Comparison of ENCODE assay signal across 22 cellular contexts in genomic region chr18:3889803-3890202, GRCh38.
DNase-seq lines count a peak whose midpoint lies in the region; ATAC-seq, FAIRE-seq and TF ChIP-seq lines count a peak whose summit lies in the region.
"Had no signal": no experiment of that assay in that cellular context is flagged by ENCODE, and none has a peak within 500 bp of the region (broad histone marks: within the 10 kb centered on the region; RNA-seq: fewer than 3 reads in every experiment).

No MANE protein-coding gene starts in this region.

- H3K9ac ChIP-seq in GM12878 (ENCODE audit: control insufficient read depth, insufficient read depth, low read length) (no peak overlapping the region), mesenchymal stem cell (ENCODE audit: low read length) (peak overlapping the region; percentile 73)

- no peaks in the 10 kb centered on the region for H3K79me2 ChIP-seq in GM12878 (ENCODE audit: control insufficient read depth, insufficient read depth, low read length)

- H3K4me2 ChIP-seq in GM12878 (ENCODE audit: control insufficient read depth, insufficient read depth): no peak overlapping the region
- H3K4me2 ChIP-seq in mesenchymal stem cell (ENCODE audit: low read length, poor library complexity, severe bottlenecking): no peak overlapping the region

- H3K4me1 ChIP-seq in GM12878 (ENCODE audit: control insufficient read depth, insufficient read depth, low read length) (no peaks in the 10 kb centered on the region), mesenchymal stem cell (ENCODE audit: control insufficient read depth, insufficient read depth, low read depth, low read length) (peaks cover 4% of the 10 kb centered on the region)
- H3K4me1 ChIP-seq: thyroid gland had no signal

- no peak overlapping the region for H3K14ac ChIP-seq in mesenchymal stem cell (ENCODE audit: low read length in 2 of 2)

- TF ChIP-seq CTCF in AG09309 (IDR thresholded peaks at IDR 0.05; ENCODE audit: control insufficient read depth, insufficient read depth, low read depth, low read length, missing control alignments) (no peak), GM12878 (IDR thresholded peaks at IDR 0.05 in 2 of 3, conservative IDR thresholded peaks at IDR 0.05 in 1 of 3; ENCODE audit: control insufficient read depth in 2 of 3, extremely low read depth in 1 of 3, insufficient read depth in 1 of 3, low read depth in 3 of 3, low read length in 3 of 3) (no peak)

- no TSS peak for BruUV-seq in GM12878 (replicated peaks; lab: Mats Ljungman, UMichigan)

- no peak overlapping the region for H2BK120ac ChIP-seq in mesenchymal stem cell (ENCODE audit: low read depth, low read length)

- H3K9me3 ChIP-seq in GM12878 (replicated peaks; ENCODE audit: control insufficient read depth, insufficient read depth, low read length) (no peaks in the 10 kb centered on the region), mesenchymal stem cell (ENCODE audit: control insufficient read depth, low read length) (no peaks in the 10 kb centered on the region)
- H3K9me3 ChIP-seq: ovary, thyroid gland had no signal

- no peak overlapping the region for H3K23ac ChIP-seq in mesenchymal stem cell (ENCODE audit: low read length in 2 of 2)

- H3K18ac ChIP-seq in mesenchymal stem cell (ENCODE audit: low read depth in 1 of 2, low read length in 2 of 2): no peak overlapping the region

- DNase-seq in AG09309 (ENCODE audit: low read depth) (peak; percentile 51), HT1080 (ENCODE audit: low read depth) (peak; percentile 85), GM12878 (ENCODE audit: low read depth, low spot score) (no peak), mesenchymal stem cell (peak; percentile 7), cerebellar nuclear complex (lab: John Stamatoyannopoulos, UW) (no peak), NCI-H2227 treated with DMSO at 0.1 percent for 48 hours (lab: John Stamatoyannopoulos, UW) (no peak)
- DNase-seq in activated T-helper 2 cell treated with anti-CD3 and anti-CD28 coated beads, Interferon-gamma antibody, Interleukin-2, Interleukin-4, amounts not matched to agents 10 μg/mL and 5 μg/mL and 100 μg/mL, durations not matched to agents 14 hours and 24 hours and 36 hours (ENCODE audit: low spot score): no peak
- DNase-seq: activated CD4-positive, alpha-beta T cell treated with anti-CD3 and anti-CD28 coated beads, Interleukin-2, amount 10 ng/mL, durations not matched to agents 24 days and 14 days; activated naive CD8-positive, alpha-beta T cell treated with anti-CD3 and anti-CD28 coated beads, Interleukin-2, amount 50 U/mL, for 24 hours; activated T-cell treated with anti-CD3 and anti-CD28 coated beads, Interleukin-2, amount 50 U/mL, for 4 hours; DMS53; Kasumi-1; mesendoderm; NCI-H2029; NCI-H82; SHP77; thyroid gland had no signal

- no peaks in the 10 kb centered on the region for H3K9me3 Mint-ChIP-seq in activated T-helper 2 cell treated with anti-CD3 and anti-CD28 coated beads, Interferon-gamma antibody, Interleukin-2, Interleukin-4, amounts not matched to agents 10 μg/mL and 5 μg/mL and 100 μg/mL, durations not matched to agents 14 hours and 24 hours and 36 hours
- H3K9me3 Mint-ChIP-seq: activated CD4-positive, alpha-beta T cell treated with anti-CD3 and anti-CD28 coated beads, Interleukin-2, amount 10 ng/mL, durations not matched to agents 24 days and 14 days; activated naive CD8-positive, alpha-beta T cell treated with anti-CD3 and anti-CD28 coated beads, Interleukin-2, amount 50 U/mL, for 24 hours; activated T-cell treated with anti-CD3 and anti-CD28 coated beads, Interleukin-2, amount 50 U/mL, for 4 hours; dendritic cell treated with granulocyte-macrophage colony-stimulating factor and Interleukin-4, amounts not matched to agents 40 ng/mL and 50 ng/mL, for 4 days had no signal

- RAD21 ChIA-PET in GM12878 (lab: Charles Lee; ENCODE audit: unreplicated experiment): no interaction called here

- no peaks in the 10 kb centered on the region for H4K20me1 ChIP-seq in GM12878 (ENCODE audit: control insufficient read depth, insufficient read depth)

- no peak overlapping the region for H3K27ac Mint-ChIP-seq in activated T-helper 2 cell treated with anti-CD3 and anti-CD28 coated beads, Interferon-gamma antibody, Interleukin-2, Interleukin-4, amounts not matched to agents 10 μg/mL and 5 μg/mL and 100 μg/mL, durations not matched to agents 14 hours and 24 hours and 36 hours
- H3K27ac Mint-ChIP-seq: activated CD4-positive, alpha-beta T cell treated with anti-CD3 and anti-CD28 coated beads, Interleukin-2, amount 10 ng/mL, durations not matched to agents 24 days and 14 days; activated naive CD8-positive, alpha-beta T cell treated with anti-CD3 and anti-CD28 coated beads, Interleukin-2, amount 50 U/mL, for 24 hours; B cell; dendritic cell treated with granulocyte-macrophage colony-stimulating factor and Interleukin-4, amounts not matched to agents 40 ng/mL and 50 ng/mL, for 4 days had no signal

- ATAC-seq in GM12878: peak; percentile 25; the same call in 2 of the 3 replicates
- no peak for ATAC-seq in HG02981 (IDR thresholded peaks at IDR 0.05; ENCODE audit: unreplicated experiment)
- ATAC-seq: activated naive CD8-positive, alpha-beta T cell treated with anti-CD3 and anti-CD28 coated beads, Interleukin-2, amount 50 U/mL, for 24 hours; activated T-cell treated with anti-CD3 and anti-CD28 coated beads, Interleukin-2, amount 50 U/mL, for 4 hours had no signal

- no peak overlapping the region for H3K27ac ChIP-seq in GM12878 (ENCODE audit: control insufficient read depth, insufficient read depth)
- no peak overlapping the region for H3K27ac ChIP-seq in mesenchymal stem cell (ENCODE audit: low read length, poor library complexity, severe bottlenecking)
- H3K27ac ChIP-seq: ovary, thyroid gland had no signal

- 0% methylated on average over 3 of the region's 3 CpGs for WGBS in GM12878 (ENCODE audit: insufficient coverage, insufficient replicate concordance, low lambda C conversion rate, missing lambda C conversion rate)
- WGBS in mesenchymal stem cell: 84% methylated on average over 3 of the region's 3 CpGs

- intact Hi-C loops in GM12878 (cut with micrococcal nuclease; ENCODE audit: unreplicated experiment): no loop called here
- intact Hi-C loops in activated T-helper 2 cell treated with anti-CD3 and anti-CD28 coated beads, Interferon-gamma antibody, Interleukin-2, Interleukin-4, amounts not matched to agents 10 μg/mL and 5 μg/mL and 100 μg/mL, durations not matched to agents 14 hours and 24 hours and 36 hours (cut with micrococcal nuclease): no loop called here

- SMC1A ChIA-PET in GM12878 (lab: Charles Lee; ENCODE audit: uncharacterized antibody, unreplicated experiment): interaction anchor here (0.9 to 3.5 kb wide), 4 partner anchors 12 to 24 kb away, joined by 3 to 17 read pairs (median 4); no protein-coding TSS in a partner anchor

- H2BK5ac ChIP-seq in mesenchymal stem cell (ENCODE audit: low read depth, low read length, poor library complexity, severe bottlenecking): no peak overlapping the region

- no peak overlapping the region for H2BK12ac ChIP-seq in mesenchymal stem cell (ENCODE audit: low read length in 2 of 2)

- CTCF ChIA-PET in GM12878 (lab: Yijun Ruan, JAX): interaction anchor here (0.7 to 1.6 kb wide), 6 partner anchors 10 to 1134 kb away, joined by 3 to 4 read pairs (median 3); no protein-coding TSS in a partner anchor

- TF ChIP-seq EP300 in GM12878 (IDR thresholded peaks at IDR 0.05; ENCODE audit: borderline replicate concordance in 1 of 2, control insufficient read depth in 1 of 2, low read depth in 2 of 2, low read length in 2 of 2): no peak

- no peak overlapping the region for H3K4me3 ChIP-seq in AG09309 (ENCODE audit: control insufficient read depth, low read depth, low read length)
- H3K4me3 ChIP-seq in GM12878: no peak overlapping the region
- H3K4me3 ChIP-seq in mesenchymal stem cell (ENCODE audit: insufficient read depth in 1 of 2, low read depth in 1 of 2, low read length in 2 of 2): no peak overlapping the region
- H3K4me3 ChIP-seq: ovary, thyroid gland had no signal

- no peak overlapping the region for H4K91ac ChIP-seq in mesenchymal stem cell (ENCODE audit: low read length)

- H4K8ac ChIP-seq in mesenchymal stem cell (ENCODE audit: low read length): no peak overlapping the region

- H3K36me3 ChIP-seq in GM12878 (ENCODE audit: control insufficient read depth in 2 of 2, insufficient read depth in 2 of 2, low read length in 1 of 2) (no peaks in the 10 kb centered on the region), mesenchymal stem cell (ENCODE audit: control insufficient read depth in 1 of 2, insufficient read depth in 2 of 2, low read depth in 1 of 2, low read length in 2 of 2) (no peaks in the 10 kb centered on the region)
- H3K36me3 ChIP-seq: ovary, thyroid gland had no signal

- H2AFZ ChIP-seq in GM12878 (ENCODE audit: control insufficient read depth, low read depth, low read length) (no peak overlapping the region), mesenchymal stem cell (ENCODE audit: low read depth, low read length) (no peak overlapping the region)

- FAIRE-seq in GM12878 (lab: Jason Lieb, UNC): no peak
- FAIRE-seq: GM12891 had no signal

- H3K27me3 Mint-ChIP-seq in activated T-helper 2 cell treated with anti-CD3 and anti-CD28 coated beads, Interferon-gamma antibody, Interleukin-2, Interleukin-4, amounts not matched to agents 10 μg/mL and 5 μg/mL and 100 μg/mL, durations not matched to agents 14 hours and 24 hours and 36 hours (ENCODE audit: low read depth): peaks cover 6% of the 10 kb centered on the region
- H3K27me3 Mint-ChIP-seq: activated naive CD8-positive, alpha-beta T cell treated with anti-CD3 and anti-CD28 coated beads, Interleukin-2, amount 50 U/mL, for 24 hours; dendritic cell treated with granulocyte-macrophage colony-stimulating factor and Interleukin-4, amounts not matched to agents 40 ng/mL and 50 ng/mL, for 4 days had no signal

- in situ Hi-C loops in GM12878 (cut with MboI): no loop called here

- no peak overlapping the region for H3K4me3 Mint-ChIP-seq in activated T-helper 2 cell treated with anti-CD3 and anti-CD28 coated beads, Interferon-gamma antibody, Interleukin-2, Interleukin-4, amounts not matched to agents 10 μg/mL and 5 μg/mL and 100 μg/mL, durations not matched to agents 14 hours and 24 hours and 36 hours (ENCODE audit: low read depth)
- H3K4me3 Mint-ChIP-seq: activated CD4-positive, alpha-beta T cell treated with anti-CD3 and anti-CD28 coated beads, Interleukin-2, amount 10 ng/mL, durations not matched to agents 24 days and 14 days; activated naive CD8-positive, alpha-beta T cell treated with anti-CD3 and anti-CD28 coated beads, Interleukin-2, amount 50 U/mL, for 24 hours; activated T-cell treated with anti-CD3 and anti-CD28 coated beads, Interleukin-2, amount 50 U/mL, for 4 hours; B cell; dendritic cell treated with granulocyte-macrophage colony-stimulating factor and Interleukin-4, amounts not matched to agents 40 ng/mL and 50 ng/mL, for 4 days had no signal

- TF ChIP-seq RAD21 in GM12878 (IDR thresholded peaks at IDR 0.05; ENCODE audit: insufficient read depth, low read depth, low read length): no peak

- POLR2A ChIA-PET in GM12878 (lab: Charles Lee): no interaction called here

- no peak overlapping the region for H2BK15ac ChIP-seq in mesenchymal stem cell (ENCODE audit: low read depth, poor library complexity, severe bottlenecking)

- H3K4me1 Mint-ChIP-seq in activated T-helper 2 cell treated with anti-CD3 and anti-CD28 coated beads, Interferon-gamma antibody, Interleukin-2, Interleukin-4, amounts not matched to agents 10 μg/mL and 5 μg/mL and 100 μg/mL, durations not matched to agents 14 hours and 24 hours and 36 hours (ENCODE audit: low read depth): no peaks in the 10 kb centered on the region
- H3K4me1 Mint-ChIP-seq: activated CD4-positive, alpha-beta T cell treated with anti-CD3 and anti-CD28 coated beads, Interleukin-2, amount 10 ng/mL, durations not matched to agents 24 days and 14 days; activated naive CD8-positive, alpha-beta T cell treated with anti-CD3 and anti-CD28 coated beads, Interleukin-2, amount 50 U/mL, for 24 hours; B cell had no signal

- no peaks in the 10 kb centered on the region for H3K79me1 ChIP-seq in mesenchymal stem cell (replicated peaks; ENCODE audit: low read length, poor library complexity, severe bottlenecking)

- H3K4ac ChIP-seq in mesenchymal stem cell (ENCODE audit: low read depth in 1 of 2, low read length in 2 of 2): no peak overlapping the region

- no peak overlapping the region for H2AK5ac ChIP-seq in mesenchymal stem cell (ENCODE audit: low read length, severe bottlenecking)

- H3K27me3 ChIP-seq in GM12878 (replicated peaks in 1 of 2; ENCODE audit: control insufficient read depth in 2 of 2, insufficient read depth in 2 of 2, low read length in 1 of 2): no peaks in the 10 kb centered on the region
- no peaks in the 10 kb centered on the region for H3K27me3 ChIP-seq in mesenchymal stem cell (ENCODE audit: control insufficient read depth in 1 of 2, insufficient read depth in 1 of 2, low read length in 2 of 2)
- H3K27me3 ChIP-seq: ovary, thyroid gland had no signal

- no peaks in the 10 kb centered on the region for H3K36me3 Mint-ChIP-seq in activated T-helper 2 cell treated with anti-CD3 and anti-CD28 coated beads, Interferon-gamma antibody, Interleukin-2, Interleukin-4, amounts not matched to agents 10 μg/mL and 5 μg/mL and 100 μg/mL, durations not matched to agents 14 hours and 24 hours and 36 hours (ENCODE audit: low read depth)

- no peak for TF ChIP-seq POLR2A in GM12878 (IDR thresholded peaks at IDR 0.05; ENCODE audit: low read depth, low read length)

Comparison
In these comparisons a context has a peak if more than half of its experiments do, and no peak if none do; other contexts are left out.
1. DNase-seq: peak in AG09309 (single experiment), HT1080 (single experiment) and mesenchymal stem cell (single experiment); none in GM12878 (single experiment), cerebellar nuclear complex (0 of 2), NCI-H2227 treated with DMSO at 0.1 percent for 48 hours (single experiment) and activated T-helper 2 cell treated with anti-CD3 and anti-CD28 coated beads, Interferon-gamma antibody, Interleukin-2, Interleukin-4, amounts not matched to agents 10 μg/mL and 5 μg/mL and 100 μg/mL, durations not matched to agents 14 hours and 24 hours and 36 hours (single experiment).